ENCODE assay signal across 10 cellular contexts in genomic region chr17:19363460-19364035, GRCh38. TPM values are rescaled to one million over a fixed set of nuclear protein-coding genes. Genes with fewer than 3 reads are reported as not detected.
DNase-seq lines count a peak whose midpoint lies in the region; ATAC-seq and TF ChIP-seq lines count a peak whose summit lies in the region.
"Had no signal": no experiment of that assay in that cellular context is flagged by ENCODE, and none has a peak within 500 bp of the region (broad histone marks: within the 10 kb centered on the region; RNA-seq: fewer than 3 reads in every experiment).

No MANE protein-coding gene starts in this region.

- no peak overlapping the region for H2BK120ac ChIP-seq in IMR-90 (ENCODE audit: low read depth, low read length)

- H3K9me2 ChIP-seq in SK-N-SH: no peaks in the 10 kb centered on the region

- in situ Hi-C loops in IMR-90 (cut with MboI; ENCODE audit: low sequenced_read_pairs): loop anchor here (5.0 kb wide), 2 partner anchors 84 to 399 kb away; no protein-coding TSS in a partner anchor

- H2AK9ac ChIP-seq in IMR-90 (replicated peaks; ENCODE audit: low read depth, low read length, poor library complexity): peak overlapping the region; percentile 79

- H3K4me2 ChIP-seq in SK-N-SH (peak overlapping the region; percentile 85; the same call in 1 of the 2 replicates), IMR-90 (ENCODE audit: low read depth, low read length) (no peak overlapping the region)

- 84% methylated on average over 5 of the region's 6 CpGs for WGBS in SK-N-SH (ENCODE audit: low lambda C conversion rate)
- WGBS in IMR-90 (ENCODE audit: extremely low coverage in 2 of 2, insufficient read length in 1 of 2), 2 experiments: 60% methylated on average over 2 of the region's 6 CpGs; no CpG with 5 or more reads in 1 of the 2 experiments

- H4K20me1 ChIP-seq in SK-N-SH (ENCODE audit: insufficient read depth) (no peaks in the 10 kb centered on the region), IMR-90 (ENCODE audit: insufficient read depth, low read length) (no peaks in the 10 kb centered on the region)

- no peak overlapping the region for H2BK5ac ChIP-seq in IMR-90 (ENCODE audit: low read depth, low read length, poor library complexity, severe bottlenecking)

- no peak overlapping the region for H3K23ac ChIP-seq in IMR-90 (ENCODE audit: low read depth, low read length)

- peaks cover under 1% of the 10 kb centered on the region for H3K36me3 Mint-ChIP-seq in chondrocyte (ENCODE audit: low read depth)

- H3K4ac ChIP-seq in IMR-90 (ENCODE audit: low read depth, low read length): peak overlapping the region; percentile 31; the same call in 1 of the 2 replicates

- POLR2A ChIA-PET in SK-N-SH (lab: Yijun Ruan, JAX) (interaction anchor here (0.8 to 3.0 kb wide), 5 partner anchors 14 to 399 kb away, joined by 3 to 24 read pairs (median 13); partner anchors contain the start of genes MAPK7 and MFAP4), IMR-90 (lab: Charles Lee; ENCODE audit: unreplicated experiment) (interaction anchor here (0.7 kb wide), 1 partner anchor 14 kb away, joined by 3 read pairs; no protein-coding TSS in a partner anchor)

- CTCF ChIA-PET in SK-N-SH (lab: Yijun Ruan, JAX): interaction anchor here (0.5 to 12.0 kb wide), 64 partner anchors 9 to 438 kb away, joined by 3 to 305 read pairs (median 6); partner anchors contain the start of genes ALDH3A2, MAPK7, MFAP4 and RNF112
- CTCF ChIA-PET in IMR-90 (lab: Yijun Ruan, JAX): interaction anchor here (0.7 to 2.2 kb wide), 12 partner anchors 10 to 407 kb away, joined by 3 to 44 read pairs (median 6); partner anchors contain the start of genes MAPK7, MFAP4 and RNF112

- H3K9me3 ChIP-seq in SK-N-SH (no peaks in the 10 kb centered on the region), IMR-90 (ENCODE audit: control insufficient read depth, insufficient read depth, low read length) (no peaks in the 10 kb centered on the region)
- H3K9me3 ChIP-seq: tibial nerve had no signal

- peaks cover 51% of the 10 kb centered on the region for H3K4me1 Mint-ChIP-seq in chondrocyte (ENCODE audit: low read depth)

- peaks cover 7% of the 10 kb centered on the region for H3F3A ChIP-seq in SK-N-SH (replicated peaks; ENCODE audit: insufficient read depth)

- H3K27me3 Mint-ChIP-seq in chondrocyte (ENCODE audit: low read depth): no peaks in the 10 kb centered on the region

- H3K9me1 ChIP-seq in IMR-90 (ENCODE audit: insufficient read depth, low read length): peaks cover 7% of the 10 kb centered on the region

- H3K9ac ChIP-seq in SK-N-SH (no peak overlapping the region), IMR-90 (ENCODE audit: low read depth, low read length) (no peak overlapping the region)

- H3K56ac ChIP-seq in IMR-90 (ENCODE audit: extremely low read depth, insufficient read depth, low read length): no peak overlapping the region

- dilution Hi-C loops in IMR-90 (cut with HindIII; ENCODE audit: low sequenced_read_pairs, unreplicated experiment): no loop called here

- no peak for TF ChIP-seq EP300 in SK-N-SH (IDR thresholded peaks at IDR 0.05; ENCODE audit: borderline replicate concordance in 1 of 2, low read depth in 1 of 2, low read length in 1 of 2)

- H4K5ac ChIP-seq in IMR-90 (ENCODE audit: low read depth, low read length): no peak overlapping the region; the same call in 1 of the 2 replicates

- BruUV-seq in IMR-90 (replicated peaks; lab: Mats Ljungman, UMichigan): no TSS peak

- intact Hi-C loops in IMR-90 (cut with micrococcal nuclease): loop anchor here (1.0 to 5.0 kb wide), 4 partner anchors 84 to 403 kb away; partner anchors contain the start of gene ALDH3A2
- intact Hi-C loops in posterior vena cava (cut with DNase I): loop anchor here (2.0 to 10.0 kb wide), 4 partner anchors 85 to 401 kb away; no protein-coding TSS in a partner anchor

- H3K36me3 ChIP-seq in SK-N-SH (replicated peaks in 1 of 2; ENCODE audit: control insufficient read depth in 1 of 2, insufficient read depth in 2 of 2, low read length in 1 of 2) (peaks cover 0 to 2% of the 10 kb centered on the region in 2 experiments), IMR-90 (ENCODE audit: control insufficient read depth, insufficient read depth, low read length) (peaks cover 1% of the 10 kb centered on the region; the same call in 1 of the 2 replicates)

- no peak overlapping the region; the same call in 1 of the 2 replicates for H2BK20ac ChIP-seq in IMR-90 (ENCODE audit: low read depth, low read length)

- H3K27ac ChIP-seq in SK-N-SH (ENCODE audit: low read depth in 2 of 2, low read length in 1 of 2) (no peak overlapping the region), IMR-90 (ENCODE audit: insufficient read depth, low read length) (no peak overlapping the region)

- no peak overlapping the region; the same call in 2 of the 3 replicates for H2BK15ac ChIP-seq in IMR-90 (ENCODE audit: low read depth, low read length)

- H2AFZ ChIP-seq in SK-N-SH (ENCODE audit: low read depth): 0 out of 2 replicates have a peak overlapping the region, but pooled peaks have one; percentile 83
- H2AFZ ChIP-seq in IMR-90 (replicated peaks; ENCODE audit: low read length, poor library complexity): peak overlapping the region; percentile 72

- H3K14ac ChIP-seq in IMR-90 (replicated peaks; ENCODE audit: low read depth, low read length): no peak overlapping the region

- peak overlapping the region in 1 of 2 experiments; percentile 73; a peak in 2 of 4 replicates for H4K8ac ChIP-seq in IMR-90 (ENCODE audit: low read depth in 2 of 2, low read length in 2 of 2)

- no peaks in the 10 kb centered on the region for H3K9me3 Mint-ChIP-seq in chondrocyte (ENCODE audit: low read depth)

- peaks cover 8% of the 10 kb centered on the region for H3K79me2 ChIP-seq in SK-N-SH (ENCODE audit: insufficient read depth)

- TF ChIP-seq CTCF in SK-N-SH (IDR thresholded peaks at IDR 0.05) (no peak), IMR-90 (conservative IDR thresholded peaks at IDR 0.05; ENCODE audit: low read depth, low read length) (no peak), chondrocyte (IDR thresholded peaks at IDR 0.05) (no peak)

- no peak for TF ChIP-seq POLR2A in IMR-90 (IDR thresholded peaks at IDR 0.05; ENCODE audit: low read depth, low read length)

- H3K4me1 ChIP-seq in SK-N-SH (ENCODE audit: control insufficient read depth in 1 of 2, insufficient read depth in 2 of 2, low read depth in 1 of 2, low read length in 1 of 2) (peaks cover 13 to 32% of the 10 kb centered on the region in 2 experiments; a peak in 2 of 4 replicates), IMR-90 (ENCODE audit: control insufficient read depth, insufficient read depth, low read length) (peaks cover 12% of the 10 kb centered on the region)

- H3K4me3 Mint-ChIP-seq in chondrocyte (ENCODE audit: unreplicated experiment): no peak overlapping the region

- peaks cover 4 to 11% of the 10 kb centered on the region in 2 experiments; a peak in 3 of 4 replicates for H3K79me1 ChIP-seq in IMR-90 (ENCODE audit: low read depth in 1 of 2, low read length in 2 of 2)

- DNase-seq in SK-N-SH (no peak), IMR-90 (no peak), chondrocyte (ENCODE audit: low spot score) (peak; percentile 33), posterior vena cava (ENCODE audit: low spot score) (peak; percentile 17), HuH-7 (ENCODE audit: low spot score) (no peak), left lobe of liver (ENCODE audit: low spot score) (no peak)

- peak overlapping the region; percentile 51 for H3K27ac Mint-ChIP-seq in chondrocyte (ENCODE audit: unreplicated experiment)

- TF ChIP-seq RAD21 in SK-N-SH (IDR thresholded peaks at IDR 0.05; ENCODE audit: low read length) (no peak), IMR-90 (IDR thresholded peaks at IDR 0.05; ENCODE audit: low read length) (no peak)

- no peak overlapping the region for H2AK5ac ChIP-seq in IMR-90 (ENCODE audit: low read depth, low read length)

- H3K27me3 ChIP-seq in SK-N-SH (ENCODE audit: insufficient read depth) (no peaks in the 10 kb centered on the region), IMR-90 (ENCODE audit: control insufficient read depth, insufficient read depth, low read length) (no peaks in the 10 kb centered on the region)
- H3K27me3 ChIP-seq: tibial nerve had no signal

- H3K18ac ChIP-seq in IMR-90 (ENCODE audit: low read depth, low read length): no peak overlapping the region

- no peak for ATAC-seq in SK-N-SH treated with all-trans-retinoic acid at 6 μM for 48 hours
- no peak for ATAC-seq in IMR-90 (ENCODE audit: low read depth)
- no peak for ATAC-seq in HG03378 (IDR thresholded peaks at IDR 0.05; ENCODE audit: unreplicated experiment)
- no peak for ATAC-seq in left lobe of liver

- H3K4me3 ChIP-seq in SK-N-SH (ENCODE audit: low read depth in 2 of 2, low read length in 1 of 2) (no peak overlapping the region), IMR-90 (ENCODE audit: insufficient read depth, low read depth, low read length) (no peak overlapping the region)

- no peak overlapping the region for H4K91ac ChIP-seq in IMR-90 (ENCODE audit: insufficient read depth, low read depth, low read length)

RNA-seq across cellular contexts. Expression of gene B9D1, which starts 1.0 kb away (rescaled TPM):
- 75.0 and 81.6 TPM in 2 replicates for polyA plus RNA-seq in SK-N-SH (2012; rRNA removed)
- 56.1 and 64.8 TPM in 2 replicates for polyA plus RNA-seq in SK-N-SH (2012; cell fraction: cytosol; rRNA removed)
- 81.5 and 92.1 TPM in 2 replicates for polyA plus RNA-seq in SK-N-SH (2012; cell fraction: nucleus; rRNA removed)
- 23.3 and 42.5 TPM in 2 replicates for total RNA-seq in IMR-90 (2012; rRNA removed)
- polyA plus RNA-seq in IMR-90 (2012; rRNA removed): 43.8 and 54.9 TPM in 2 replicates
- 53.7 and 71.4 TPM in 2 replicates for polyA plus RNA-seq in IMR-90 (2012; cell fraction: cytosol; rRNA removed)
- polyA plus RNA-seq in IMR-90 (2012; cell fraction: nucleus; rRNA removed; ENCODE audit: low replicate concordance): 30.7 and 46.9 TPM in 2 replicates
- total RNA-seq in chondrocyte: 9.4 to 22.0 TPM (median 9.9 TPM) in 3 replicates
- total RNA-seq in posterior vena cava: 1 to 10 TPM; 7.7 to 9.8 TPM
- 3.0 TPM for total RNA-seq in left lobe of liver

RNA-seq across cellular contexts. Expression of gene MAPK7, which starts 14.8 kb away (rescaled TPM):
- polyA plus RNA-seq in SK-N-SH (2012; rRNA removed) (10.5 and 19.1 TPM in 2 replicates), IMR-90 (2012; rRNA removed) (20.7 and 25.4 TPM in 2 replicates)
- 8.9 and 14.2 TPM in 2 replicates for polyA plus RNA-seq in SK-N-SH (2012; cell fraction: cytosol; rRNA removed)
- 54.4 and 71.5 TPM in 2 replicates for polyA plus RNA-seq in SK-N-SH (2012; cell fraction: nucleus; rRNA removed)
- total RNA-seq in IMR-90 (2012; rRNA removed) (6.4 and 9.7 TPM in 2 replicates), chondrocyte (50.0 to 53.6 TPM (median 52.3 TPM) in 3 replicates), posterior vena cava (10 to 100 TPM; 28.8 to 29.2 TPM), left lobe of liver (7.7 TPM)
- polyA plus RNA-seq in IMR-90 (2012; cell fraction: cytosol; rRNA removed): 31.6 and 31.9 TPM in 2 replicates
- 48.2 and 94.1 TPM in 2 replicates for polyA plus RNA-seq in IMR-90 (2012; cell fraction: nucleus; rRNA removed; ENCODE audit: low replicate concordance)

RNA-seq across cellular contexts. Expression of gene MFAP4, which starts 23.4 kb away (rescaled TPM):
- polyA plus RNA-seq in SK-N-SH (2012; rRNA removed) (112 and 120 TPM in 2 replicates), IMR-90 (2012; rRNA removed) (69.5 and 71.6 TPM in 2 replicates)
- 98.4 and 115 TPM in 2 replicates for polyA plus RNA-seq in SK-N-SH (2012; cell fraction: cytosol; rRNA removed)
- 99.5 and 101 TPM in 2 replicates for polyA plus RNA-seq in SK-N-SH (2012; cell fraction: nucleus; rRNA removed)
- total RNA-seq in IMR-90 (2012; rRNA removed) (5.0 and 7.0 TPM in 2 replicates), chondrocyte (307 to 312 TPM (median 310 TPM) in 3 replicates), posterior vena cava (100 to 1,000 TPM; 231 to 371 TPM), left lobe of liver (2.8 TPM)
- 64.0 and 103 TPM in 2 replicates for polyA plus RNA-seq in IMR-90 (2012; cell fraction: cytosol; rRNA removed)
- 30.2 and 36.0 TPM in 2 replicates for polyA plus RNA-seq in IMR-90 (2012; cell fraction: nucleus; rRNA removed; ENCODE audit: low replicate concordance)
- total RNA-seq: A172 had no signal

RNA-seq across cellular contexts. Expression of gene RNF112, which starts 47.5 kb away (rescaled TPM):
- polyA plus RNA-seq in SK-N-SH (2012; rRNA removed): 22.6 and 26.9 TPM in 2 replicates
- 6.7 and 9.2 TPM in 2 replicates for polyA plus RNA-seq in SK-N-SH (2012; cell fraction: cytosol; rRNA removed)
- polyA plus RNA-seq in SK-N-SH (2012; cell fraction: nucleus; rRNA removed): 144 and 163 TPM in 2 replicates
- total RNA-seq in IMR-90 (2012; rRNA removed): 1.7 and 2.5 TPM in 2 replicates
- polyA plus RNA-seq in IMR-90 (2012; rRNA removed): 5.5 and 5.7 TPM in 2 replicates
- 2.2 and 2.8 TPM in 2 replicates for polyA plus RNA-seq in IMR-90 (2012; cell fraction: cytosol; rRNA removed)
- polyA plus RNA-seq in IMR-90 (2012; cell fraction: nucleus; rRNA removed; ENCODE audit: low replicate concordance): 32.3 and 51.9 TPM in 2 replicates
- 0.67 to 1.5 TPM (median 1.5 TPM) in 3 replicates for total RNA-seq in chondrocyte
- total RNA-seq in posterior vena cava: 10 to 100 TPM in 1 of 2 donors, 1 to 10 TPM in 1; 8.4 to 12.6 TPM
- total RNA-seq in left lobe of liver: 0.45 TPM
- total RNA-seq: A172 had no signal

Comparison
In these comparisons a context has a peak if more than half of its experiments do, and no peak if none do; other contexts are left out.
1. DNase-seq: peak in chondrocyte (single experiment) and posterior vena cava (single experiment); none in SK-N-SH (single experiment), IMR-90 (single experiment), HuH-7 (single experiment) and left lobe of liver (single experiment).
2. RNA of gene MFAP4, which starts 23.4 kb away (total RNA-seq): 231 to 371 TPM in posterior vena cava and 307 to 312 TPM in chondrocyte; 5.0 to 7.0 TPM in IMR-90 and 2.8 TPM in left lobe of liver (single experiment); every median in the first group is over 10 times any median in the second.